1 cellular context compared by ENCODE assay signal in genomic region chr2:43227830-43228280, GRCh38.
TF ChIP-seq lines count a peak whose summit lies in the region.

No MANE protein-coding gene starts in this region.

TF ChIP-seq in HepG2, 621 proteins besides CTCF, POLR2A, EP300 and RAD21 (continued from another document):
- TF ChIP-seq ZNF646 (CRISPR knock-in tag; IDR thresholded peaks at IDR 0.05), result no peak
- TF ChIP-seq ZBTB7A (CRISPR knock-in tag; IDR thresholded peaks at IDR 0.05), result peak; percentile 74
- TF ChIP-seq ZZZ3 (CRISPR knock-in tag; IDR thresholded peaks at IDR 0.05; ENCODE audit: borderline replicate concordance), result no peak
- TF ChIP-seq ATRX (CRISPR knock-in tag; IDR thresholded peaks at IDR 0.05; ENCODE audit: borderline replicate concordance), result no peak
- TF ChIP-seq SNAPC5 (CRISPR knock-in tag; IDR thresholded peaks at IDR 0.05; ENCODE audit: borderline replicate concordance), result 0 out of 2 replicates have a peak, but pooled peaks have one; percentile 10
- 0 out of 2 replicates have a peak, but pooled peaks have one; percentile 15 for TF ChIP-seq ZKSCAN5 (CRISPR knock-in tag; IDR thresholded peaks at IDR 0.05)
- no peak for TF ChIP-seq MYNN (CRISPR knock-in tag; IDR thresholded peaks at IDR 0.05; ENCODE audit: low read depth)
